1 cellular context compared by ENCODE assay signal in the genomic region with DNA sequence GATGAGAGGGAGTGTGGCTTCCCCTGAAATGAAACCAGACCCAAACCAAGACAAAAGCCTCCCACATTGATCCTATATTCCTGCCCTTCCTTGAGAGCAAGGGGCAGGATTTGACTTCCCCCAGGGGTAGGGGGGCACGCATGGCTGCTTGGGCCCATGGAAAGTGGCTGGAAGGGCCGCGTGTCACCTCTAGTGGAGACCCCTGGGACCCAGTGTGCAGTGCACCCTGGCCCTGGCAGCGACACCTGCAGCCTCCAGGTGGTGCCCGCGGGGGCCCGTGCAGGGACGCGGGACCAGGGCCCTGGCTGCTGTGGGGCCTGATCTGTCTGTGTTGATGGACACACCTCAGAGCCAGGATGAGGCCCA.
TF ChIP-seq lines count a peak whose summit lies in the region.

No MANE protein-coding gene starts in this region.

TF ChIP-seq in WTC11, 78 proteins besides CTCF, POLR2A, EP300 and RAD21 (continued from another document):
- no peak for TF ChIP-seq ZNF281 (CRISPR knock-in tag; IDR thresholded peaks at IDR 0.05)
- TF ChIP-seq ZSCAN18 (CRISPR knock-in tag; IDR thresholded peaks at IDR 0.05), result no peak
- TF ChIP-seq, protein P1, sequence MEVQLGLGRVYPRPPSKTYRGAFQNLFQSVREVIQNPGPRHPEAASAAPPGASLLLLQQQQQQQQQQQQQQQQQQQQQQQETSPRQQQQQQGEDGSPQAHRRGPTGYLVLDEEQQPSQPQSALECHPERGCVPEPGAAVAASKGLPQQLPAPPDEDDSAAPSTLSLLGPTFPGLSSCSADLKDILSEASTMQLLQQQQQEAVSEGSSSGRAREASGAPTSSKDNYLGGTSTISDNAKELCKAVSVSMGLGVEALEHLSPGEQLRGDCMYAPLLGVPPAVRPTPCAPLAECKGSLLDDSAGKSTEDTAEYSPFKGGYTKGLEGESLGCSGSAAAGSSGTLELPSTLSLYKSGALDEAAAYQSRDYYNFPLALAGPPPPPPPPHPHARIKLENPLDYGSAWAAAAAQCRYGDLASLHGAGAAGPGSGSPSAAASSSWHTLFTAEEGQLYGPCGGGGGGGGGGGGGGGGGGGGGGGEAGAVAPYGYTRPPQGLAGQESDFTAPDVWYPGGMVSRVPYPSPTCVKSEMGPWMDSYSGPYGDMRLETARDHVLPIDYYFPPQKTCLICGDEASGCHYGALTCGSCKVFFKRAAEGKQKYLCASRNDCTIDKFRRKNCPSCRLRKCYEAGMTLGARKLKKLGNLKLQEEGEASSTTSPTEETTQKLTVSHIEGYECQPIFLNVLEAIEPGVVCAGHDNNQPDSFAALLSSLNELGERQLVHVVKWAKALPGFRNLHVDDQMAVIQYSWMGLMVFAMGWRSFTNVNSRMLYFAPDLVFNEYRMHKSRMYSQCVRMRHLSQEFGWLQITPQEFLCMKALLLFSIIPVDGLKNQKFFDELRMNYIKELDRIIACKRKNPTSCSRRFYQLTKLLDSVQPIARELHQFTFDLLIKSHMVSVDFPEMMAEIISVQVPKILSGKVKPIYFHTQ (CRISPR knock-in tag; IDR thresholded peaks at IDR 0.05), result no peak
- no peak for TF ChIP-seq CREM (CRISPR knock-in tag; IDR thresholded peaks at IDR 0.05)
- no peak for TF ChIP-seq NR3C1 (CRISPR knock-in tag; conservative IDR thresholded peaks at IDR 0.05; ENCODE audit: low read depth)
- TF ChIP-seq ELF4 (CRISPR knock-in tag; IDR thresholded peaks at IDR 0.05; ENCODE audit: low read depth), result no peak
- no peak for TF ChIP-seq NFATC4 (CRISPR knock-in tag; IDR thresholded peaks at IDR 0.05)
- TF ChIP-seq GTF2I (CRISPR knock-in tag; conservative IDR thresholded peaks at IDR 0.05), result no peak
- TF ChIP-seq EMX1 (CRISPR knock-in tag; IDR thresholded peaks at IDR 0.05), result no peak
- no peak for TF ChIP-seq ZNF219 (CRISPR knock-in tag; IDR thresholded peaks at IDR 0.05; ENCODE audit: borderline replicate concordance)
- TF ChIP-seq NR2C2 (CRISPR knock-in tag; IDR thresholded peaks at IDR 0.05), result no peak
